12 cellular contexts compared by ENCODE assay signal in the genomic region with DNA sequence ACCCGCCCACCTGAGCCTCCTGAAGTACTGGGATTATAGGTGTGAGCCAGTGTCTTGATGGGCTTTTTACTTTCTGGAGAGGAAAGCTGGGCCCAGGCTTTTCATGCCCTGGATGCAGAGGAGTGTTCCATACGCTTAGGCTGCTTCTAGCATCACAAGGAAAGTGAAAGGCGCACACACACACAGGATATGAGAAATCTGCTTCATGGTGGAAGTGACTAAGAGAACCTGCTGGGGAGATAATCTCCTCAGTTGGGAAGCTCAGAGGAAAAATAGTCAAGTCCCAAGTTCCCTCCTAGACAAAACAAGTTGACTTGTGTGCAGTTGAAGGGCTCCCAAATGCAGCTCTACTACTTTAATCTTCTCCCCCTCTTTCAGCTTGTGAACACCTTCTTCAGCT. TPM values are rescaled to one million over a fixed set of nuclear protein-coding genes. Genes with fewer than 3 reads are reported as not detected.
DNase-seq lines count a peak whose midpoint lies in the region; ATAC-seq and TF ChIP-seq lines count a peak whose summit lies in the region.
"Had no signal": no experiment of that assay in that cellular context is flagged by ENCODE, and none has a peak within 500 bp of the region (broad histone marks: within the 10 kb centered on the region; RNA-seq: fewer than 3 reads in every experiment).

No MANE protein-coding gene starts in this region.

- intact Hi-C loops in Caco-2 (cut with micrococcal nuclease; ENCODE audit: unreplicated experiment), result no loop called here

- no peak overlapping the region for H3K27ac Mint-ChIP-seq in Caco-2 (ENCODE audit: unreplicated experiment)
- no peak overlapping the region for H3K27ac Mint-ChIP-seq in activated naive CD8-positive, alpha-beta T cell treated with anti-CD3 and anti-CD28 coated beads, Interleukin-2, amount 10 ng/mL, durations not matched to agents 7 days and 5 days
- H3K27ac Mint-ChIP-seq in naive thymus-derived CD8-positive, alpha-beta T cell, result peak overlapping the region in 4 of 10 donors; percentile 29 to 98 (median 75)

- H3K4me3 Mint-ChIP-seq in Caco-2 (ENCODE audit: unreplicated experiment), result peak overlapping the region; percentile 97
- H3K4me3 Mint-ChIP-seq in activated naive CD8-positive, alpha-beta T cell treated with anti-CD3 and anti-CD28 coated beads, Interleukin-2, amount 10 ng/mL, durations not matched to agents 7 days and 5 days, result peak overlapping the region; percentile 91
- H3K4me3 Mint-ChIP-seq in naive thymus-derived CD8-positive, alpha-beta T cell, result peak overlapping the region in 8 of 10 donors; percentile 18 to 98 (median 96)

- POLR2A ChIA-PET in Caco-2 (lab: Charles Lee), result interaction anchor here (0.5 kb wide), 1 partner anchor 90 kb away, joined by 4 read pairs; no protein-coding TSS in a partner anchor
- POLR2A ChIA-PET in activated naive CD8-positive, alpha-beta T cell treated with anti-CD3 and anti-CD28 coated beads, Interleukin-2, amount 10 ng/mL, durations not matched to agents 7 days and 5 days (lab: Charles Lee), result interaction anchor here (1.7 kb wide), 1 partner anchor 23 kb away, joined by 4 read pairs; no protein-coding TSS in a partner anchor
- POLR2A ChIA-PET in naive thymus-derived CD8-positive, alpha-beta T cell (lab: Charles Lee), result interaction anchor here (0.6 kb wide), 1 partner anchor 108 kb away, joined by 4 read pairs; no protein-coding TSS in a partner anchor

- H3K4me3 ChIP-seq in Caco-2 (ENCODE audit: low read depth, low read length) (no peak overlapping the region), HFF-Myc (replicated peaks; ENCODE audit: low read depth, low read length) (peak overlapping the region; percentile 97)

- ATAC-seq in activated naive CD8-positive, alpha-beta T cell treated with anti-CD3 and anti-CD28 coated beads, Interleukin-2, amount 10 ng/mL, durations not matched to agents 7 days and 5 days (ENCODE audit: low read depth), result no peak
- no peak for ATAC-seq in naive thymus-derived CD8-positive, alpha-beta T cell
- ATAC-seq in GM18907 (IDR thresholded peaks at IDR 0.05; ENCODE audit: unreplicated experiment), result no peak

- DNase-seq in Caco-2 (no peak), HFF-Myc (ENCODE audit: extremely low read depth, low read depth) (no peak), kidney glomerular epithelial cell (lab: John Stamatoyannopoulos, UW) (no peak), NCI-H345 (lab: John Stamatoyannopoulos, UW) (no peak)
- no peak for DNase-seq in activated naive CD8-positive, alpha-beta T cell treated with anti-CD3 and anti-CD28 coated beads, Interleukin-2, amount 10 ng/mL, durations not matched to agents 7 days and 5 days
- no peak for DNase-seq in naive thymus-derived CD8-positive, alpha-beta T cell
- DNase-seq: activated CD4-positive, CD25-positive, alpha-beta regulatory T cell; esophagus squamous epithelium; NCI-H2081; occipital lobe had no signal

- peaks cover 7% of the 10 kb centered on the region for H3K4me1 Mint-ChIP-seq in Caco-2 (ENCODE audit: low read depth, unreplicated experiment)
- peaks cover 27% of the 10 kb centered on the region for H3K4me1 Mint-ChIP-seq in activated naive CD8-positive, alpha-beta T cell treated with anti-CD3 and anti-CD28 coated beads, Interleukin-2, amount 10 ng/mL, durations not matched to agents 7 days and 5 days
- peaks cover 16 to 44% (median 43%) of the 10 kb centered on the region in 4 donors for H3K4me1 Mint-ChIP-seq in naive thymus-derived CD8-positive, alpha-beta T cell

- no peaks in the 10 kb centered on the region for H3K27me3 ChIP-seq in Caco-2 (replicated peaks; ENCODE audit: control insufficient read depth, insufficient read depth, low read length)
- H3K27me3 ChIP-seq: esophagus squamous epithelium, suprapubic skin had no signal

- no peaks in the 10 kb centered on the region for H3K27me3 Mint-ChIP-seq in Caco-2 (ENCODE audit: insufficient read depth, unreplicated experiment)
- no peaks in the 10 kb centered on the region for H3K27me3 Mint-ChIP-seq in activated naive CD8-positive, alpha-beta T cell treated with anti-CD3 and anti-CD28 coated beads, Interleukin-2, amount 10 ng/mL, durations not matched to agents 7 days and 5 days
- H3K27me3 Mint-ChIP-seq in naive thymus-derived CD8-positive, alpha-beta T cell, result no peaks in the 10 kb centered on the region

- no peaks in the 10 kb centered on the region for H3K9me3 ChIP-seq in Caco-2
- H3K9me3 ChIP-seq: esophagus squamous epithelium, suprapubic skin had no signal

- peaks cover 12% of the 10 kb centered on the region for H3K4me1 ChIP-seq in Caco-2

- H3K9me3 Mint-ChIP-seq in Caco-2 (ENCODE audit: unreplicated experiment), result no peaks in the 10 kb centered on the region
- no peaks in the 10 kb centered on the region for H3K9me3 Mint-ChIP-seq in activated naive CD8-positive, alpha-beta T cell treated with anti-CD3 and anti-CD28 coated beads, Interleukin-2, amount 10 ng/mL, durations not matched to agents 7 days and 5 days
- no peaks in the 10 kb centered on the region for H3K9me3 Mint-ChIP-seq in naive thymus-derived CD8-positive, alpha-beta T cell

- peaks cover 46% of the 10 kb centered on the region for H3K36me3 Mint-ChIP-seq in Caco-2 (ENCODE audit: insufficient read depth, unreplicated experiment)
- H3K36me3 Mint-ChIP-seq in activated naive CD8-positive, alpha-beta T cell treated with anti-CD3 and anti-CD28 coated beads, Interleukin-2, amount 10 ng/mL, durations not matched to agents 7 days and 5 days, result peaks cover 21% of the 10 kb centered on the region
- peaks cover 0 to 48% (median 7%) of the 10 kb centered on the region in 3 donors for H3K36me3 Mint-ChIP-seq in naive thymus-derived CD8-positive, alpha-beta T cell

- BruUV-seq in Caco-2 (replicated peaks; lab: Mats Ljungman, UMichigan), result no TSS peak

- CTCF ChIA-PET in Caco-2 (lab: Charles Lee), result interaction anchor here (1.2 kb wide), 1 partner anchor 10 kb away, joined by 4 read pairs; a partner anchor contains a TSS

- TF ChIP-seq CTCF in Caco-2 (IDR thresholded peaks at IDR 0.05; ENCODE audit: insufficient read depth in 1 of 2, low read depth in 1 of 2, low read length in 1 of 2, severe bottlenecking in 1 of 2, unreplicated experiment in 1 of 2), result no peak
- no peak for TF ChIP-seq CTCF in HFF-Myc (IDR thresholded peaks at IDR 0.05; ENCODE audit: low read depth, low read length, missing control alignments)

- H3K36me3 ChIP-seq in Caco-2 (ENCODE audit: control insufficient read depth, insufficient read depth, low read length), result peaks cover 2% of the 10 kb centered on the region; the same call in 1 of the 2 replicates

RNA-seq across cellular contexts. Expression of a gene that starts 2.2 kb away (rescaled TPM):
- 81.3 and 87.2 TPM in 2 replicates for total RNA-seq in Caco-2 (2022)
- total RNA-seq in activated naive CD8-positive, alpha-beta T cell treated with anti-CD3 and anti-CD28 coated beads, Interleukin-2, amount 10 ng/mL, durations not matched to agents 7 days and 5 days, result 10 to 100 TPM; 59.0 to 59.1 TPM
- 10 to 100 TPM; 46.6 to 48.8 TPM for total RNA-seq in naive thymus-derived CD8-positive, alpha-beta T cell
- 100 to 1,000 TPM; 104 to 131 (median 120) TPM for polyA plus RNA-seq in naive thymus-derived CD8-positive, alpha-beta T cell

RNA-seq across cellular contexts. Expression of a gene that starts 9.9 kb away (rescaled TPM):
- 0.34 TPM in 1 of 2 replicates, not detected in the other for total RNA-seq in Caco-2 (2022)
- not detected for total RNA-seq in activated naive CD8-positive, alpha-beta T cell treated with anti-CD3 and anti-CD28 coated beads, Interleukin-2, amount 10 ng/mL, durations not matched to agents 7 days and 5 days
- total RNA-seq in naive thymus-derived CD8-positive, alpha-beta T cell, result not detected
- under 1 TPM in 1 of 3 donors, not detected in 2; 0.18 TPM for polyA plus RNA-seq in naive thymus-derived CD8-positive, alpha-beta T cell
- total RNA-seq: esophagus squamous epithelium, occipital lobe, suprapubic skin had no signal

RNA-seq across cellular contexts. Expression of a gene that starts 23.4 kb away (rescaled TPM):
- total RNA-seq in Caco-2 (2022), result 19.1 and 20.6 TPM in 2 replicates
- total RNA-seq in activated naive CD8-positive, alpha-beta T cell treated with anti-CD3 and anti-CD28 coated beads, Interleukin-2, amount 10 ng/mL, durations not matched to agents 7 days and 5 days, result 10 to 100 TPM; 17.3 to 19.6 TPM
- total RNA-seq in naive thymus-derived CD8-positive, alpha-beta T cell, result 10 to 100 TPM; 26.4 to 30.3 TPM
- polyA plus RNA-seq in naive thymus-derived CD8-positive, alpha-beta T cell, result 10 to 100 TPM; 10.9 to 15.2 (median 11.5) TPM

RNA-seq across cellular contexts. Expression of a gene that starts 33.6 kb away (rescaled TPM):
- total RNA-seq in Caco-2 (2022), result 31.2 and 32.0 TPM in 2 replicates
- total RNA-seq in activated naive CD8-positive, alpha-beta T cell treated with anti-CD3 and anti-CD28 coated beads, Interleukin-2, amount 10 ng/mL, durations not matched to agents 7 days and 5 days, result 10 to 100 TPM; 30.1 to 31.2 TPM
- 10 to 100 TPM; 30.3 to 35.4 TPM for total RNA-seq in naive thymus-derived CD8-positive, alpha-beta T cell
- polyA plus RNA-seq in naive thymus-derived CD8-positive, alpha-beta T cell, result 10 to 100 TPM in 2 of 3 donors, 1 to 10 TPM in 1; 9.7 to 14.8 (median 12.5) TPM

RNA-seq across cellular contexts. Expression of a gene that starts 36.6 kb away (rescaled TPM):
- total RNA-seq in Caco-2 (2022), result 13.5 and 14.1 TPM in 2 replicates
- 1 to 10 TPM; 1.1 to 1.8 TPM for total RNA-seq in activated naive CD8-positive, alpha-beta T cell treated with anti-CD3 and anti-CD28 coated beads, Interleukin-2, amount 10 ng/mL, durations not matched to agents 7 days and 5 days
- 1 to 10 TPM; 2.8 to 3.5 TPM for total RNA-seq in naive thymus-derived CD8-positive, alpha-beta T cell
- polyA plus RNA-seq in naive thymus-derived CD8-positive, alpha-beta T cell, result 1 to 10 TPM; 2.8 to 7.7 (median 6.9) TPM
- total RNA-seq: occipital lobe had no signal
